36 cellular contexts compared by ENCODE assay signal in genomic region chr21:22106720-22107410, GRCh38.
"Had no signal": no experiment of that assay in that cellular context is flagged by ENCODE, and none has a peak within 500 bp of the region (broad histone marks: within the 10 kb centered on the region; RNA-seq: fewer than 3 reads in every experiment).

No MANE protein-coding gene starts in this region.

- H3K36me3 ChIP-seq: ascending aorta, cardiac muscle cell had no signal

- H3K4me3 Mint-ChIP-seq: activated B cell treated with CpG ODN at 0.5 μM for 24 hours; activated CD4-positive, alpha-beta memory T cell treated with anti-CD3 and anti-CD28 coated beads for 36 hours; activated CD4-positive, alpha-beta T cell treated with anti-CD3 and anti-CD28 coated beads, Interleukin-2, amount 10 ng/mL, durations not matched to agents 24 days and 14 days; activated CD8-positive, alpha-beta T cell treated with anti-CD3 and anti-CD28 coated beads for 36 hours; activated naive CD4-positive, alpha-beta T cell treated with anti-CD3 and anti-CD28 coated beads for 36 hours; activated naive CD8-positive, alpha-beta T cell treated with anti-CD3 and anti-CD28 coated beads, Interleukin-2, amount 10 ng/mL, durations not matched to agents 7 days and 5 days; activated naive CD8-positive, alpha-beta T cell treated with anti-CD3 and anti-CD28 coated beads, Interleukin-2, amount 50 U/mL, for 24 hours; activated T-cell treated with anti-CD3 and anti-CD28 coated beads, Interleukin-2, amount 50 U/mL, for 4 hours; activated T-cell treated with anti-CD3 and anti-CD28 coated beads, Interleukin-2, amount 50 U/mL, for 72 hours; activated T-helper 1 cell treated with anti-CD3 and anti-CD28 coated beads, Interleukin-12 subunit alpha, Interleukin-12 subunit beta, Interleukin-2, Interleukin-4 antibody, amounts not matched to agents 30 ng/mL and 10 ng/mL and 1 ng/mL, durations not matched to agents 14 hours and 24 hours and 36 hours; activated T-helper 17 cell treated with anti-CD3 and anti-CD28 coated beads, Interleukin-2, amount 50 U/mL, for 72 hours; brain; central memory CD8-positive, alpha-beta T cell; T-helper 1 cell treated with Interleukin-12 subunit alpha and Interleukin-12 subunit beta and Interleukin-4 antibody, amounts not matched to agents 30 μg/mL and 1 μg/mL, for 36 hours; T-helper 2 cell treated with Interferon-gamma antibody and Interleukin-4, amounts not matched to agents 5 μg/mL and 100 μg/mL, for 36 hours had no signal

- H3K4me3 ChIP-seq: ascending aorta, cardiac muscle cell had no signal

- H3K27ac ChIP-seq: ascending aorta, cardiac muscle cell, VCaP had no signal

- H3K4me1 Mint-ChIP-seq: activated B cell treated with CpG ODN at 0.5 μM for 24 hours; activated CD4-positive, alpha-beta T cell treated with anti-CD3 and anti-CD28 coated beads, Interleukin-2, amount 10 ng/mL, durations not matched to agents 24 days and 14 days; activated naive CD8-positive, alpha-beta T cell treated with anti-CD3 and anti-CD28 coated beads, Interleukin-2, amount 10 ng/mL, durations not matched to agents 7 days and 5 days; activated naive CD8-positive, alpha-beta T cell treated with anti-CD3 and anti-CD28 coated beads, Interleukin-2, amount 50 U/mL, for 24 hours; activated T-helper 17 cell treated with anti-CD3 and anti-CD28 coated beads, Interleukin-2, amount 50 U/mL, for 72 hours; brain; central memory CD8-positive, alpha-beta T cell had no signal

- H3K9me3 ChIP-seq: ascending aorta had no signal

- H3K4me1 ChIP-seq: ascending aorta had no signal

- H3K27me3 Mint-ChIP-seq: activated B cell treated with CpG ODN at 0.5 μM for 24 hours; activated CD4-positive, alpha-beta memory T cell treated with anti-CD3 and anti-CD28 coated beads for 36 hours; activated CD4-positive, alpha-beta T cell treated with anti-CD3 and anti-CD28 coated beads, Interleukin-2, amount 10 ng/mL, durations not matched to agents 24 days and 14 days; activated CD8-positive, alpha-beta T cell treated with anti-CD3 and anti-CD28 coated beads for 36 hours; activated naive CD8-positive, alpha-beta T cell treated with anti-CD3 and anti-CD28 coated beads, Interleukin-2, amount 10 ng/mL, durations not matched to agents 7 days and 5 days; activated naive CD8-positive, alpha-beta T cell treated with anti-CD3 and anti-CD28 coated beads, Interleukin-2, amount 50 U/mL, for 24 hours; activated T-helper 17 cell treated with anti-CD3 and anti-CD28 coated beads, Interleukin-2, amount 50 U/mL, for 72 hours; brain; central memory CD8-positive, alpha-beta T cell had no signal

- H3K27ac Mint-ChIP-seq: activated B cell treated with CpG ODN at 0.5 μM for 24 hours; activated CD4-positive, alpha-beta memory T cell treated with anti-CD3 and anti-CD28 coated beads for 36 hours; activated CD4-positive, alpha-beta T cell treated with anti-CD3 and anti-CD28 coated beads, Interleukin-2, amount 10 ng/mL, durations not matched to agents 24 days and 14 days; activated CD8-positive, alpha-beta T cell treated with anti-CD3 and anti-CD28 coated beads for 36 hours; activated naive CD4-positive, alpha-beta T cell treated with anti-CD3 and anti-CD28 coated beads for 36 hours; activated naive CD4-positive, alpha-beta T cell treated with anti-CD3 and anti-CD28 coated beads, Interleukin-2, amount 50 U/mL, for 72 hours; activated naive CD8-positive, alpha-beta T cell treated with anti-CD3 and anti-CD28 coated beads, Interleukin-2, amount 10 ng/mL, durations not matched to agents 7 days and 5 days; activated naive CD8-positive, alpha-beta T cell treated with anti-CD3 and anti-CD28 coated beads, Interleukin-2, amount 50 U/mL, for 24 hours; activated T-cell treated with anti-CD3 and anti-CD28 coated beads, Interleukin-2, amount 50 U/mL, for 72 hours; activated T-helper 1 cell treated with anti-CD3 and anti-CD28 coated beads, Interleukin-12 subunit alpha, Interleukin-12 subunit beta, Interleukin-2, Interleukin-4 antibody, amounts not matched to agents 30 ng/mL and 10 ng/mL and 1 ng/mL, durations not matched to agents 14 hours and 24 hours and 36 hours; activated T-helper 17 cell treated with anti-CD3 and anti-CD28 coated beads, Interleukin-2, amount 50 U/mL, for 72 hours; brain; T-helper 1 cell treated with Interleukin-12 subunit alpha and Interleukin-12 subunit beta and Interleukin-4 antibody, amounts not matched to agents 30 μg/mL and 1 μg/mL, for 36 hours; T-helper 2 cell treated with Interferon-gamma antibody and Interleukin-4, amounts not matched to agents 5 μg/mL and 100 μg/mL, for 36 hours had no signal

- ATAC-seq: activated CD8-positive, alpha-beta T cell treated with anti-CD3 and anti-CD28 coated beads for 36 hours; activated naive CD4-positive, alpha-beta T cell treated with anti-CD3 and anti-CD28 coated beads, Interleukin-2, amount 50 U/mL, for 72 hours; activated naive CD8-positive, alpha-beta T cell treated with anti-CD3 and anti-CD28 coated beads, Interleukin-2, amount 50 U/mL, for 24 hours; activated T-cell treated with anti-CD3 and anti-CD28 coated beads, Interleukin-2, amount 50 U/mL, for 4 hours; activated T-cell treated with anti-CD3 and anti-CD28 coated beads, Interleukin-2, amount 50 U/mL, for 72 hours; activated T-helper 17 cell treated with anti-CD3 and anti-CD28 coated beads, Interleukin-2, amount 50 U/mL, for 72 hours had no signal

- H3K27me3 ChIP-seq: ascending aorta, cardiac muscle cell had no signal

- H3K9me3 Mint-ChIP-seq: activated CD4-positive, alpha-beta T cell treated with anti-CD3 and anti-CD28 coated beads, Interleukin-2, amount 10 ng/mL, durations not matched to agents 24 days and 14 days; activated naive CD8-positive, alpha-beta T cell treated with anti-CD3 and anti-CD28 coated beads, Interleukin-2, amount 50 U/mL, for 24 hours had no signal

- H3K36me3 Mint-ChIP-seq: activated CD4-positive, alpha-beta memory T cell treated with anti-CD3 and anti-CD28 coated beads for 36 hours; activated naive CD8-positive, alpha-beta T cell treated with anti-CD3 and anti-CD28 coated beads, Interleukin-2, amount 10 ng/mL, durations not matched to agents 7 days and 5 days; brain had no signal

- DNase-seq: activated B cell treated with CpG ODN at 0.5 μM for 24 hours; activated CD4-positive, alpha-beta memory T cell treated with anti-CD3 and anti-CD28 coated beads for 36 hours; activated CD4-positive, alpha-beta T cell treated with anti-CD3 and anti-CD28 coated beads for 4 hours; activated CD4-positive, alpha-beta T cell treated with anti-CD3 and anti-CD28 coated beads, Interleukin-2, amount 10 ng/mL, durations not matched to agents 24 days and 14 days; activated CD4-positive, alpha-beta T cell treated with anti-CD3 and anti-CD28 coated beads, Interleukin-2, amount 50 U/mL, for 1 hour; activated CD4-positive, alpha-beta T cell treated with anti-CD3 and anti-CD28 coated beads, Interleukin-2, amount 50 U/mL, for 4 hours; activated CD4-positive, CD25-positive, alpha-beta regulatory T cell treated with anti-CD3 and anti-CD28 coated beads, Interleukin-2, amount 50 U/mL, for 72 hours; activated CD8-positive, alpha-beta memory T cell treated with anti-CD3 and anti-CD28 coated beads, Interleukin-2, amount 50 U/mL, for 4 hours; activated CD8-positive, alpha-beta T cell treated with anti-CD3 and anti-CD28 coated beads for 36 hours; activated effector memory CD4-positive, alpha-beta T cell treated with anti-CD3 and anti-CD28 coated beads, Interleukin-2, amount 50 U/mL, for 16 hours; activated gamma-delta T cell treated with Interleukin-2 at 50 U/mL for 16 hours; activated naive CD4-positive, alpha-beta T cell; activated naive CD4-positive, alpha-beta T cell treated with anti-CD3 and anti-CD28 coated beads for 36 hours; activated naive CD4-positive, alpha-beta T cell treated with anti-CD3 and anti-CD28 coated beads, Interleukin-2, amount 50 U/mL, for 16 hours; activated naive CD8-positive, alpha-beta T cell treated with anti-CD3 and anti-CD28 coated beads, Interleukin-2, amount 10 ng/mL, durations not matched to agents 7 days and 5 days; activated naive CD8-positive, alpha-beta T cell treated with anti-CD3 and anti-CD28 coated beads, Interleukin-2, amount 50 U/mL, for 24 hours; activated T-cell treated with anti-CD3 and anti-CD28 coated beads for 4 hours; activated T-cell treated with anti-CD3 and anti-CD28 coated beads, Interleukin-2, amount 50 U/mL, for 1 hour; activated T-cell treated with anti-CD3 and anti-CD28 coated beads, Interleukin-2, amount 50 U/mL, for 4 hours; activated T-cell treated with anti-CD3 and anti-CD28 coated beads, Interleukin-2, amount 50 U/mL, for 72 hours; amygdala; anterior cingulate cortex; caudate nucleus; cerebellar nuclear complex; T-helper 2 cell; T-helper 9 cell had no signal
